Comparison of ENCODE assay signal across 23 cellular contexts in genomic region chr9:8943392-8943791, GRCh38.
DNase-seq lines count a peak whose midpoint lies in the region; ATAC-seq, FAIRE-seq and TF ChIP-seq lines count a peak whose summit lies in the region.
"Had no signal": no experiment of that assay in that cellular context is flagged by ENCODE, and none has a peak within 500 bp of the region (broad histone marks: within the 10 kb centered on the region; RNA-seq: fewer than 3 reads in every experiment).

No MANE protein-coding gene starts in this region.

- H3K4me3 ChIP-seq in small intestine (ENCODE audit: low read depth in 1 of 2, low read length in 2 of 2), result no peak overlapping the region
- H3K4me3 ChIP-seq: BLaER1 treated with 17β-estradiol and CSF1 and Interleukin-3, amounts not matched to agents 10 nM and 100 nM; GM12878 had no signal

- no peaks in the 10 kb centered on the region for H3K36me3 ChIP-seq in small intestine (ENCODE audit: control insufficient read depth in 2 of 2, insufficient read depth in 2 of 2, low read length in 2 of 2)
- H3K36me3 ChIP-seq: BLaER1 treated with 17β-estradiol and CSF1 and Interleukin-3, amounts not matched to agents 10 nM and 100 nM had no signal

- no peak for ATAC-seq in WTC11
- ATAC-seq: CD8-positive, alpha-beta T cell; GM12878 had no signal

- CTCF ChIA-PET in WTC11 (lab: Charles Lee), result no interaction called here

- no peak for DNase-seq in WTC11 (ENCODE audit: low spot score)
- DNase-seq in frontal cortex (ENCODE audit: low spot score in 2 of 2), result no peak
- DNase-seq in small intestine, result no peak
- no peak for DNase-seq in NCI-H2107 (lab: John Stamatoyannopoulos, UW)
- no peak for DNase-seq in activated T-cell treated with anti-CD3 and anti-CD28 coated beads, Interleukin-2, amount 50 U/mL, for 1 hour
- DNase-seq in NCI-H1092 treated with DMSO at 0.1 percent for 48 hours (lab: John Stamatoyannopoulos, UW), result no peak
- DNase-seq: ACHN; AML-193; Caco-2; Calu3; CD4-positive, alpha-beta T cell; CD8-positive, alpha-beta T cell; DMS79 treated with DMSO at 0.1 percent for 48 hours; GDM1 had no signal

- H3K4me3 Mint-ChIP-seq in WTC11, result no peak overlapping the region
- H3K4me3 Mint-ChIP-seq: B cell; CD4-positive, alpha-beta T cell; CD8-positive, alpha-beta T cell had no signal

- WGBS in small intestine, 3 donors, result 75 to 92% (median 90%) methylated on average over 1 of the region's 1 CpG

- no peaks in the 10 kb centered on the region for H3K36me3 Mint-ChIP-seq in WTC11
- H3K36me3 Mint-ChIP-seq: CD8-positive, alpha-beta T cell had no signal

- H3K4me1 ChIP-seq in small intestine (ENCODE audit: control insufficient read depth in 2 of 2, insufficient read depth in 1 of 2, low read depth in 1 of 2, low read length in 1 of 2), result no peaks in the 10 kb centered on the region
- H3K4me1 ChIP-seq: BLaER1 treated with 17β-estradiol and CSF1 and Interleukin-3, amounts not matched to agents 10 nM and 100 nM; Caco-2 had no signal

- H3K27ac ChIP-seq in small intestine (ENCODE audit: low read depth in 1 of 2, low read length in 1 of 2), result no peak overlapping the region
- H3K27ac ChIP-seq: 22Rv1; BLaER1 treated with 17β-estradiol and CSF1 and Interleukin-3, amounts not matched to agents 10 nM and 100 nM; C4-2B had no signal

- H3K27ac Mint-ChIP-seq in WTC11, result no peak overlapping the region
- H3K27ac Mint-ChIP-seq: B cell; CD4-positive, alpha-beta T cell; CD8-positive, alpha-beta T cell had no signal

- FAIRE-seq in A204.1 (lab: Jason Lieb, UNC) (peak; percentile 29), frontal cortex (lab: Jason Lieb, UNC) (peak; percentile 70), small intestine (lab: Jason Lieb, UNC) (peak; percentile 65)
- FAIRE-seq: D721Med, GM12878, GM12892, GM18507 had no signal

- POLR2A ChIA-PET in WTC11 (lab: Charles Lee), result no interaction called here

- no peak for TF ChIP-seq CTCF in WTC11 (IDR thresholded peaks at IDR 0.05)

- no peaks in the 10 kb centered on the region for H3K27me3 ChIP-seq in small intestine (ENCODE audit: control insufficient read depth in 2 of 2, insufficient read depth in 2 of 2, low read length in 2 of 2)
- H3K27me3 ChIP-seq: BLaER1 treated with 17β-estradiol and CSF1 and Interleukin-3, amounts not matched to agents 10 nM and 100 nM had no signal

- H3K9me3 ChIP-seq in small intestine (ENCODE audit: control insufficient read depth, low read depth), result no peaks in the 10 kb centered on the region
- H3K9me3 ChIP-seq: BLaER1 treated with 17β-estradiol and CSF1 and Interleukin-3, amounts not matched to agents 10 nM and 100 nM; Caco-2 had no signal

- no peaks in the 10 kb centered on the region for H3K9me3 Mint-ChIP-seq in WTC11

- no peaks in the 10 kb centered on the region for H3K27me3 Mint-ChIP-seq in WTC11 (ENCODE audit: low read depth)
- H3K27me3 Mint-ChIP-seq: B cell; CD4-positive, alpha-beta T cell had no signal

- H3K4me1 Mint-ChIP-seq in WTC11, result peaks cover 9% of the 10 kb centered on the region
- H3K4me1 Mint-ChIP-seq: B cell had no signal

TF ChIP-seq in WTC11, 78 proteins besides CTCF, POLR2A, EP300 and RAD21:
- TF ChIP-seq HMGA2 (CRISPR knock-in tag; IDR thresholded peaks at IDR 0.05) (peak; percentile 99), TCF7 (CRISPR knock-in tag; IDR thresholded peaks at IDR 0.05; ENCODE audit: low read depth) (no peak)
